ENCODE assay signal across 9 cellular contexts in genomic region chr10:90288403-90288933, GRCh38.
DNase-seq lines count a peak whose midpoint lies in the region; ATAC-seq, FAIRE-seq and TF ChIP-seq lines count a peak whose summit lies in the region.
"Had no signal": no experiment of that assay in that cellular context is flagged by ENCODE, and none has a peak within 500 bp of the region (broad histone marks: within the 10 kb centered on the region; RNA-seq: fewer than 3 reads in every experiment).

No MANE protein-coding gene starts in this region.

- H3K9ac ChIP-seq in PC-3 (ENCODE audit: low read length), result no peak overlapping the region
- H3K9ac ChIP-seq in kidney (ENCODE audit: low read length in 2 of 2), result no peak overlapping the region

- H3K27ac ChIP-seq in PC-3 (ENCODE audit: low read length) (peak overlapping the region; percentile 42), kidney (ENCODE audit: low read depth in 2 of 2, low read length in 2 of 2) (no peak overlapping the region)
- H3K27ac ChIP-seq: body of pancreas had no signal

- H3K9me3 ChIP-seq in PC-3 (ENCODE audit: low read length), result no peaks in the 10 kb centered on the region
- no peaks in the 10 kb centered on the region for H3K9me3 ChIP-seq in kidney (ENCODE audit: control insufficient read depth in 1 of 2, low read length in 2 of 2)
- H3K9me3 ChIP-seq: body of pancreas had no signal

- TF ChIP-seq CTCF in PC-3 (conservative IDR thresholded peaks at IDR 0.05; ENCODE audit: low read depth, low read length) (peak; percentile 63), kidney (IDR thresholded peaks at IDR 0.05; ENCODE audit: borderline replicate concordance, extremely low read depth, insufficient read depth) (no peak), lower leg skin (IDR thresholded peaks at IDR 0.05) (no peak)

- POLR2A ChIA-PET in PC-3 (lab: Charles Lee; ENCODE audit: unreplicated experiment), result interaction anchor here (0.7 kb wide), 1 partner anchor 532 kb away, joined by 3 read pairs; no protein-coding TSS in a partner anchor

- H3K9me2 ChIP-seq in PC-3 (replicated peaks; ENCODE audit: low read length), result no peaks in the 10 kb centered on the region

- no peaks in the 10 kb centered on the region for H3F3A ChIP-seq in PC-3 (ENCODE audit: low read length, unreplicated experiment)

- WGBS in lower leg skin, 2 donors, result 31 to 47% methylated on average over 1 of the region's 1 CpG

- intact Hi-C loops in PC-3 (cut with micrococcal nuclease) (loop anchor here (1.0 to 5.0 kb wide), 6 partner anchors 130 to 574 kb away; no protein-coding TSS in a partner anchor), kidney (cut with DNase I) (no loop called here), lower leg skin (cut with DNase I; ENCODE audit: low total_unique reads) (no loop called here)

- H3K27me3 ChIP-seq in PC-3 (ENCODE audit: low read length), result no peaks in the 10 kb centered on the region
- H3K27me3 ChIP-seq: body of pancreas had no signal

- BruUV-seq in PC-3 (replicated peaks; lab: Mats Ljungman, UMichigan), result no TSS peak

- ATAC-seq in GM21529 (IDR thresholded peaks at IDR 0.05; ENCODE audit: unreplicated experiment) (peak; percentile 26), PC-3 (peak; percentile 66), GM19035 (IDR thresholded peaks at IDR 0.05; ENCODE audit: unreplicated experiment) (no peak)
- ATAC-seq: body of pancreas had no signal

- no peaks in the 10 kb centered on the region for H4K20me1 ChIP-seq in PC-3 (ENCODE audit: low read length)

- TF ChIP-seq POLR2A in lower leg skin (IDR thresholded peaks at IDR 0.05), result no peak

- CTCF ChIA-PET in PC-3 (lab: Charles Lee), result interaction anchor here (0.7 to 1.2 kb wide), 2 partner anchors 305 to 306 kb away, joined by 4 to 8 read pairs; no protein-coding TSS in a partner anchor

- H2AFZ ChIP-seq in PC-3 (ENCODE audit: low read length), result peak overlapping the region; percentile 11; the same call in 1 of the 2 replicates

- H3K36me3 ChIP-seq in PC-3 (ENCODE audit: low read depth, low read length) (no peaks in the 10 kb centered on the region), kidney (ENCODE audit: control insufficient read depth in 1 of 2, insufficient read depth in 2 of 2, low read length in 2 of 2) (no peaks in the 10 kb centered on the region)

- DNase-seq in PC-3 (peak; percentile 53), fibroblast of peridontal ligament (ENCODE audit: extremely low read depth) (peak; percentile 79), renal cortical epithelial cell (ENCODE audit: low read depth) (peak; percentile 59), kidney (no peak), DMS79 treated with DMSO at 0.1 percent for 48 hours (lab: John Stamatoyannopoulos, UW) (no peak), lower leg skin (ENCODE audit: low spot score in 2 of 2) (no peak)

- no peak for FAIRE-seq in kidney (lab: Jason Lieb, UNC)

- H3K4me3 ChIP-seq in PC-3 (ENCODE audit: low read length) (no peak overlapping the region), kidney (ENCODE audit: low read length in 2 of 2) (no peak overlapping the region), lower leg skin (ENCODE audit: low read depth, poor library complexity, severe bottlenecking) (no peak overlapping the region)
- H3K4me3 ChIP-seq: body of pancreas had no signal

- no peak overlapping the region for H3K4me2 ChIP-seq in PC-3 (ENCODE audit: low read length)

- no peaks in the 10 kb centered on the region for H3K79me2 ChIP-seq in PC-3 (ENCODE audit: low read length)

- H3K4me1 ChIP-seq in PC-3 (ENCODE audit: insufficient read depth, low read length), result peaks cover 19% of the 10 kb centered on the region
- no peaks in the 10 kb centered on the region for H3K4me1 ChIP-seq in kidney (ENCODE audit: control insufficient read depth in 1 of 2, insufficient read depth in 1 of 2, low read depth in 1 of 2, low read length in 2 of 2)
- H3K4me1 ChIP-seq: body of pancreas had no signal

Comparison
In these comparisons a context has a peak if more than half of its experiments do, and no peak if none do; other contexts are left out.
1. DNase-seq: peak in PC-3 (single experiment), fibroblast of peridontal ligament (single experiment) and renal cortical epithelial cell (single experiment); none in kidney (single experiment), DMS79 treated with DMSO at 0.1 percent for 48 hours (single experiment) and lower leg skin (0 of 2).